In genomic region chr11:32316232-32316631, GRCh38 we compare ENCODE assay signal across 19 cellular contexts.
"Had no signal": no experiment of that assay in that cellular context is flagged by ENCODE, and none has a peak within 500 bp of the region (broad histone marks: within the 10 kb centered on the region; RNA-seq: fewer than 3 reads in every experiment).

No MANE protein-coding gene starts in this region.

- H3K27ac ChIP-seq: coronary artery, esophagus squamous epithelium, gastrocnemius medialis, neutrophil, ovary, prostate gland, spleen, tibial artery had no signal

- DNase-seq: activated CD4-positive, alpha-beta memory T cell treated with anti-CD3 and anti-CD28 coated beads for 36 hours; activated CD4-positive, alpha-beta T cell treated with anti-CD3 and anti-CD28 coated beads for 48 hours; activated effector memory CD4-positive, alpha-beta T cell treated with Interleukin-2 at 50 U/mL for 16 hours; activated naive CD4-positive, alpha-beta T cell treated with anti-CD3 and anti-CD28 coated beads, Interleukin-2, amount 10 ng/mL, durations not matched to agents 7 days and 5 days; activated T-cell treated with anti-CD3 and anti-CD28 coated beads, Interleukin-2, amount 50 U/mL, for 48 hours; amygdala; cerebellar nuclear complex; esophagus squamous epithelium; gastrocnemius medialis; ovary; spleen; stimulated activated CD4-positive, alpha-beta T cell treated with anti-CD3 and anti-CD28 coated beads, Interleukin-4, amount 100 ng/mL, for 1 hour; stimulated activated naive CD4-positive, alpha-beta T cell treated with Interleukin-2 at 50 U/mL for 16 hours; T1000; tibial artery had no signal

- H3K27ac Mint-ChIP-seq: activated CD4-positive, alpha-beta memory T cell treated with anti-CD3 and anti-CD28 coated beads for 36 hours; activated naive CD4-positive, alpha-beta T cell treated with anti-CD3 and anti-CD28 coated beads, Interleukin-2, amount 10 ng/mL, durations not matched to agents 7 days and 5 days; natural killer cell treated with Interleukin-12 subunit alpha and Interleukin-12 subunit beta and Interleukin-15 and Interleukin-18, amount 100 ng/mL, for 72 hours had no signal

- H3K36me3 ChIP-seq: esophagus squamous epithelium, gastrocnemius medialis, neutrophil, ovary, prostate gland, spleen, tibial artery had no signal

- H3K9me3 Mint-ChIP-seq: activated CD4-positive, alpha-beta memory T cell treated with anti-CD3 and anti-CD28 coated beads for 36 hours; activated naive CD4-positive, alpha-beta T cell treated with anti-CD3 and anti-CD28 coated beads, Interleukin-2, amount 10 ng/mL, durations not matched to agents 7 days and 5 days; natural killer cell treated with Interleukin-12 subunit alpha and Interleukin-12 subunit beta and Interleukin-15 and Interleukin-18, amount 100 ng/mL, for 72 hours had no signal

- H3K4me3 ChIP-seq: coronary artery, esophagus squamous epithelium, gastrocnemius medialis, ovary, prostate gland, spleen, tibial artery had no signal

- H3K9me3 ChIP-seq: esophagus squamous epithelium, gastrocnemius medialis, neutrophil, ovary, prostate gland, spleen, tibial artery had no signal

- H3K4me1 ChIP-seq: esophagus squamous epithelium, gastrocnemius medialis, prostate gland, spleen, tibial artery had no signal

- ATAC-seq: gastrocnemius medialis; natural killer cell treated with Interleukin-12 subunit alpha and Interleukin-12 subunit beta and Interleukin-15 and Interleukin-18, amount 100 ng/mL, for 72 hours had no signal

- H3K4me3 Mint-ChIP-seq: activated CD4-positive, alpha-beta memory T cell treated with anti-CD3 and anti-CD28 coated beads for 36 hours; activated naive CD4-positive, alpha-beta T cell treated with anti-CD3 and anti-CD28 coated beads, Interleukin-2, amount 10 ng/mL, durations not matched to agents 7 days and 5 days; natural killer cell treated with Interleukin-12 subunit alpha and Interleukin-12 subunit beta and Interleukin-15 and Interleukin-18, amount 100 ng/mL, for 72 hours had no signal

- H3K27me3 ChIP-seq: gastrocnemius medialis, ovary had no signal

- H3K36me3 Mint-ChIP-seq: activated CD4-positive, alpha-beta memory T cell treated with anti-CD3 and anti-CD28 coated beads for 36 hours; activated naive CD4-positive, alpha-beta T cell treated with anti-CD3 and anti-CD28 coated beads, Interleukin-2, amount 10 ng/mL, durations not matched to agents 7 days and 5 days; natural killer cell treated with Interleukin-12 subunit alpha and Interleukin-12 subunit beta and Interleukin-15 and Interleukin-18, amount 100 ng/mL, for 72 hours had no signal
